Comparison of ENCODE assay signal across 1 cellular context in the genomic region with DNA sequence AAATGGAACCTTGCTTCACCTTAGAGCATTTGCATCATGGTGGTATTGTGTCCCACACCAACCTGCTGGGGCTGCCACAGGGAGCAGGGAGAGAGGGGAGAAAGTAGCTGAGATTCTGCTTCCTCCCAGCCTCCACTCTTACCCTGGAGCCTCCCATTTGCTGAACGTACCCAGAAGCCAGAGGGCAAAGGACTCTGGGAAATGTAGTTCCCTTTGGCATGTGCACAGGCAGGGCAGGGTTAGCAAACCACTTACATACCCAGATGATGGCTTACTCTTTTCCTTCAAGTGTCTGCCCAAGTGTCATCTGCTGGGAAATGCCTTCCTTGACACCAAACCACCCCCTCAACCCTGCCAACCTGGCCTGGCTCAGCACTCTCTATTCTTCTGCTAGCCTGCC.
TF ChIP-seq lines count a peak whose summit lies in the region.

No MANE protein-coding gene starts in this region.

TF ChIP-seq in GM12878, 131 proteins besides CTCF, POLR2A, EP300 and RAD21 (continued from another document):
- no peak for TF ChIP-seq IRF5 (IDR thresholded peaks at IDR 0.05; ENCODE audit: borderline replicate concordance)
- TF ChIP-seq HCFC1 (IDR thresholded peaks at IDR 0.05; ENCODE audit: low read length): peak; percentile 68
